In genomic region chr7:95102662-95103061, GRCh38 we compare ENCODE assay signal across 24 cellular contexts.
A peak's percentile ranks its signal among the peaks of the same experiment; 100 is the strongest.
DNase-seq lines count a peak whose midpoint lies in the region; ATAC-seq, FAIRE-seq and TF ChIP-seq lines count a peak whose summit lies in the region.
"Had no signal": no experiment of that assay in that cellular context is flagged by ENCODE, and none has a peak within 500 bp of the region (broad histone marks: within the 10 kb centered on the region; RNA-seq: fewer than 3 reads in every experiment).

No MANE protein-coding gene starts in this region.

- H2AFZ ChIP-seq in osteoblast (ENCODE audit: low read length), result no peak overlapping the region
- H2AFZ ChIP-seq: PC-9 had no signal

- no peak for ATAC-seq in stimulated activated effector memory CD8-positive, alpha-beta T cell treated with anti-CD3 and anti-CD28 coated beads, Interleukin-12 subunit alpha, Interleukin-12 subunit beta, amount 100 ng/mL, for 72 hours
- ATAC-seq: activated CD4-positive, alpha-beta T cell treated with anti-CD3 and anti-CD28 coated beads for 36 hours; left lung; upper lobe of right lung had no signal

- in situ Hi-C loops in GM13977 (cut with MboI; ENCODE audit: low pct_unique_long_range_greater_than_20kb, low sequenced_read_pairs, unreplicated experiment), result no loop called here

- no peak overlapping the region for H3K4me3 Mint-ChIP-seq in stimulated activated effector memory CD8-positive, alpha-beta T cell treated with anti-CD3 and anti-CD28 coated beads, Interleukin-12 subunit alpha, Interleukin-12 subunit beta, amount 100 ng/mL, for 72 hours
- H3K4me3 Mint-ChIP-seq: activated CD4-positive, alpha-beta T cell treated with anti-CD3 and anti-CD28 coated beads for 36 hours; CD4-positive, alpha-beta memory T cell; stimulated activated naive CD8-positive, alpha-beta T cell treated with anti-CD3 and anti-CD28 coated beads, Interleukin-15, Interleukin-2, amounts not matched to agents 100 ng/mL and 50 ng/mL, for 24 hours had no signal

- TF ChIP-seq CTCF in bronchial epithelial cell (IDR thresholded peaks at IDR 0.05; ENCODE audit: insufficient read depth, low read length, severe bottlenecking) (no peak), osteoblast (IDR thresholded peaks at IDR 0.05; ENCODE audit: extremely low read depth, low read depth, low read length) (no peak), GM13977 (IDR thresholded peaks at IDR 0.05; ENCODE audit: extremely low read depth, insufficient read depth, missing control alignments) (no peak)

- no peaks in the 10 kb centered on the region for H3K4me1 Mint-ChIP-seq in stimulated activated effector memory CD8-positive, alpha-beta T cell treated with anti-CD3 and anti-CD28 coated beads, Interleukin-12 subunit alpha, Interleukin-12 subunit beta, amount 100 ng/mL, for 72 hours
- H3K4me1 Mint-ChIP-seq: activated CD4-positive, alpha-beta T cell treated with anti-CD3 and anti-CD28 coated beads for 36 hours; CD4-positive, alpha-beta memory T cell had no signal

- H3K4me1 ChIP-seq in osteoblast (ENCODE audit: insufficient read depth, low read length), result no peaks in the 10 kb centered on the region
- H3K4me1 ChIP-seq: left lung, upper lobe of right lung had no signal

- no peaks in the 10 kb centered on the region for H3K27me3 ChIP-seq in bronchial epithelial cell (ENCODE audit: control insufficient read depth, insufficient read depth, low read length)
- no peaks in the 10 kb centered on the region for H3K27me3 ChIP-seq in osteoblast (ENCODE audit: insufficient read depth, low read length)
- H3K27me3 ChIP-seq: left lung, right atrium auricular region, upper lobe of right lung had no signal

- H3K36me3 ChIP-seq in bronchial epithelial cell (ENCODE audit: control insufficient read depth, insufficient read depth, low read length), result no peaks in the 10 kb centered on the region
- no peaks in the 10 kb centered on the region for H3K36me3 ChIP-seq in osteoblast (ENCODE audit: insufficient read depth, low read length)
- H3K36me3 ChIP-seq: left lung, right atrium auricular region, upper lobe of right lung had no signal

- no peaks in the 10 kb centered on the region for H4K20me1 ChIP-seq in osteoblast (ENCODE audit: insufficient read depth, low read length)

- no peak overlapping the region for H3K27ac Mint-ChIP-seq in stimulated activated effector memory CD8-positive, alpha-beta T cell treated with anti-CD3 and anti-CD28 coated beads, Interleukin-12 subunit alpha, Interleukin-12 subunit beta, amount 100 ng/mL, for 72 hours
- H3K27ac Mint-ChIP-seq: activated CD4-positive, alpha-beta T cell treated with anti-CD3 and anti-CD28 coated beads for 36 hours; CD4-positive, alpha-beta memory T cell; stimulated activated naive CD8-positive, alpha-beta T cell treated with anti-CD3 and anti-CD28 coated beads, Interleukin-15, Interleukin-2, amounts not matched to agents 100 ng/mL and 50 ng/mL, for 24 hours had no signal

- H3K9me3 ChIP-seq in osteoblast (ENCODE audit: low read depth, low read length), result no peaks in the 10 kb centered on the region
- H3K9me3 ChIP-seq: left lung, right atrium auricular region, upper lobe of right lung had no signal

- H3K79me2 ChIP-seq in osteoblast (ENCODE audit: insufficient read depth, low read length), result no peaks in the 10 kb centered on the region

- DNase-seq in EH (ENCODE audit: low read depth), result peak; percentile 2
- peak; percentile 41 for DNase-seq in NCI-H226
- peak; percentile 62 for DNase-seq in bronchial epithelial cell (ENCODE audit: low read depth)
- peak; percentile 9 for DNase-seq in osteoblast (ENCODE audit: insufficient read length, low spot score, missing footprints)
- no peak for DNase-seq in activated CD4-positive, alpha-beta T cell treated with anti-CD3 and anti-CD28 coated beads for 48 hours
- no peak for DNase-seq in stimulated activated effector memory CD8-positive, alpha-beta T cell treated with anti-CD3 and anti-CD28 coated beads, Interleukin-12 subunit alpha, Interleukin-12 subunit beta, amount 100 ng/mL, for 72 hours (ENCODE audit: low spot score in 2 of 2)
- no peak for DNase-seq in GM13977 (ENCODE audit: low spot score)
- DNase-seq in SKM-1 (lab: John Stamatoyannopoulos, UW; ENCODE audit: unreplicated experiment), result no peak
- DNase-seq: activated CD4-positive, alpha-beta T cell treated with anti-CD3 and anti-CD28 coated beads for 36 hours; activated effector memory CD4-positive, alpha-beta T cell treated with anti-CD3 and anti-CD28 coated beads, Interleukin-2, amount 50 U/mL, for 16 hours; anterior cingulate cortex; CD4-positive, alpha-beta memory T cell; DND-41; KG1; left lung; NCI-H748 treated with DMSO at 0.1 percent for 48 hours; PC-9; T1000; upper lobe of right lung had no signal

- no peak for FAIRE-seq in bronchial epithelial cell (lab: Jason Lieb, UNC)
- FAIRE-seq: frontal cortex, H1 had no signal

- no peaks in the 10 kb centered on the region for H3K36me3 Mint-ChIP-seq in stimulated activated effector memory CD8-positive, alpha-beta T cell treated with anti-CD3 and anti-CD28 coated beads, Interleukin-12 subunit alpha, Interleukin-12 subunit beta, amount 100 ng/mL, for 72 hours
- H3K36me3 Mint-ChIP-seq: CD4-positive, alpha-beta memory T cell had no signal

- H3K27ac ChIP-seq in osteoblast (ENCODE audit: low read depth, low read length), result no peak overlapping the region
- H3K27ac ChIP-seq: left lung, PC-9, right atrium auricular region, SK-N-MC, upper lobe of right lung had no signal

- H3K4me3 ChIP-seq in bronchial epithelial cell (ENCODE audit: low read depth, low read length) (no peak overlapping the region), osteoblast (ENCODE audit: insufficient read depth, low read length) (no peak overlapping the region)
- H3K4me3 ChIP-seq: left lung, PC-9, right atrium auricular region, SK-N-MC, upper lobe of right lung had no signal

- H3K4me2 ChIP-seq in osteoblast (ENCODE audit: insufficient read depth, low read length), result no peak overlapping the region
- H3K4me2 ChIP-seq: PC-9 had no signal

- no peaks in the 10 kb centered on the region for H3K9me3 Mint-ChIP-seq in stimulated activated effector memory CD8-positive, alpha-beta T cell treated with anti-CD3 and anti-CD28 coated beads, Interleukin-12 subunit alpha, Interleukin-12 subunit beta, amount 100 ng/mL, for 72 hours
- H3K9me3 Mint-ChIP-seq: stimulated activated naive CD8-positive, alpha-beta T cell treated with anti-CD3 and anti-CD28 coated beads, Interleukin-15, Interleukin-2, amounts not matched to agents 100 ng/mL and 50 ng/mL, for 24 hours had no signal

Comparison
In these comparisons a context has a peak if more than half of its experiments do, and no peak if none do; other contexts are left out.
1. DNase-seq: peak in EH (single experiment), NCI-H226 (single experiment), bronchial epithelial cell (single experiment) and osteoblast (single experiment); none in activated CD4-positive, alpha-beta T cell treated with anti-CD3 and anti-CD28 coated beads for 48 hours (single experiment), stimulated activated effector memory CD8-positive, alpha-beta T cell treated with anti-CD3 and anti-CD28 coated beads, Interleukin-12 subunit alpha, Interleukin-12 subunit beta, amount 100 ng/mL, for 72 hours (0 of 2), GM13977 (single experiment) and SKM-1 (single experiment).